ENCODE assay signal across 8 cellular contexts in genomic region chr9:73154760-73155159, GRCh38. TPM values are rescaled to one million over a fixed set of nuclear protein-coding genes. Genes with fewer than 3 reads are reported as not detected.
DNase-seq lines count a peak whose midpoint lies in the region; ATAC-seq and TF ChIP-seq lines count a peak whose summit lies in the region.

No MANE protein-coding gene starts in this region.

- DNase-seq in heart left ventricle (no peak), cardiac septum (ENCODE audit: low spot score) (no peak), hepatocyte (ENCODE audit: low spot score) (no peak), upper lobe of right lung (no peak), AG20443 (ENCODE audit: low spot score) (no peak), GM10248 (ENCODE audit: extremely low spot score) (no peak), COLO829 (ENCODE audit: low spot score) (no peak)
- no peak for DNase-seq in activated T-helper 1 cell treated with anti-CD3 and anti-CD28 coated beads, Interleukin-12 subunit alpha, Interleukin-12 subunit beta, Interleukin-2, Interleukin-4 antibody, amounts not matched to agents 30 ng/mL and 10 ng/mL and 1 ng/mL, durations not matched to agents 14 hours and 24 hours and 36 hours (ENCODE audit: low spot score)

- no peak overlapping the region for H2AFZ ChIP-seq in hepatocyte

- no peaks in the 10 kb centered on the region for H3K9me2 ChIP-seq in hepatocyte (replicated peaks; ENCODE audit: insufficient read depth)

- H3K36me3 ChIP-seq in heart left ventricle (peaks cover 0 to 27% (median 14%) of the 10 kb centered on the region in 9 donors), hepatocyte (replicated peaks; ENCODE audit: insufficient read depth, low read depth) (no peaks in the 10 kb centered on the region), upper lobe of right lung (peaks cover 17% of the 10 kb centered on the region)

- H3K4me2 ChIP-seq in hepatocyte = peak overlapping the region; percentile 64

- no peaks in the 10 kb centered on the region for H3K27me3 ChIP-seq in heart left ventricle
- H3K27me3 ChIP-seq in hepatocyte = no peaks in the 10 kb centered on the region
- no peaks in the 10 kb centered on the region for H3K27me3 ChIP-seq in upper lobe of right lung

- no peaks in the 10 kb centered on the region for H3K27me3 Mint-ChIP-seq in activated T-helper 1 cell treated with anti-CD3 and anti-CD28 coated beads, Interleukin-12 subunit alpha, Interleukin-12 subunit beta, Interleukin-2, Interleukin-4 antibody, amounts not matched to agents 30 ng/mL and 10 ng/mL and 1 ng/mL, durations not matched to agents 14 hours and 24 hours and 36 hours (ENCODE audit: insufficient read depth)

- peak overlapping the region; percentile 85 for H3K4me3 Mint-ChIP-seq in activated T-helper 1 cell treated with anti-CD3 and anti-CD28 coated beads, Interleukin-12 subunit alpha, Interleukin-12 subunit beta, Interleukin-2, Interleukin-4 antibody, amounts not matched to agents 30 ng/mL and 10 ng/mL and 1 ng/mL, durations not matched to agents 14 hours and 24 hours and 36 hours

- peaks cover 37% of the 10 kb centered on the region for H3K79me2 ChIP-seq in hepatocyte

- H3K27ac ChIP-seq in heart left ventricle (peak overlapping the region in 7 of 12 donors; percentile 18 to 89 (median 76)), hepatocyte (no peak overlapping the region), upper lobe of right lung (peak overlapping the region; percentile 90)

- CTCF ChIA-PET in GM10248 (lab: Yijun Ruan, JAX) = interaction anchor here (0.8 to 1.5 kb wide), 6 partner anchors 8 to 47 kb away, joined by 3 to 5 read pairs (median 3); no protein-coding TSS in a partner anchor

- H3K9me3 ChIP-seq in heart left ventricle = no peaks in the 10 kb centered on the region
- no peaks in the 10 kb centered on the region for H3K9me3 ChIP-seq in hepatocyte (ENCODE audit: low read depth)
- no peaks in the 10 kb centered on the region for H3K9me3 ChIP-seq in upper lobe of right lung

- TF ChIP-seq CTCF in heart left ventricle (IDR thresholded peaks at IDR 0.05) = no peak
- TF ChIP-seq CTCF in hepatocyte (IDR thresholded peaks at IDR 0.05; ENCODE audit: poor library complexity) = no peak
- no peak for TF ChIP-seq CTCF in upper lobe of right lung (IDR thresholded peaks at IDR 0.05)
- TF ChIP-seq CTCF in GM10248 (IDR thresholded peaks at IDR 0.05; ENCODE audit: control extremely low read depth, extremely low read depth, low read depth, missing control alignments) = no peak

- peak overlapping the region; percentile 90 for H3K27ac Mint-ChIP-seq in activated T-helper 1 cell treated with anti-CD3 and anti-CD28 coated beads, Interleukin-12 subunit alpha, Interleukin-12 subunit beta, Interleukin-2, Interleukin-4 antibody, amounts not matched to agents 30 ng/mL and 10 ng/mL and 1 ng/mL, durations not matched to agents 14 hours and 24 hours and 36 hours

- ATAC-seq in heart left ventricle = peak in 1 of 4 donors; percentile 27
- peak; percentile 25 for ATAC-seq in upper lobe of right lung

- intact Hi-C loops in heart left ventricle (cut with DNase I) (loop anchor here in 1 of 10 donors (10.0 kb wide), 1 partner anchor 790 kb away; the partner anchor contains the start of gene ZFAND5), cardiac septum (cut with DNase I) (loop anchor here (1.0 kb wide), 1 partner anchor 22 kb away; no protein-coding TSS in a partner anchor), upper lobe of right lung (cut with DNase I) (no loop called here)
- intact Hi-C loops in activated T-helper 1 cell treated with anti-CD3 and anti-CD28 coated beads, Interleukin-12 subunit alpha, Interleukin-12 subunit beta, Interleukin-2, Interleukin-4 antibody, amounts not matched to agents 30 ng/mL and 10 ng/mL and 1 ng/mL, durations not matched to agents 14 hours and 24 hours and 36 hours (cut with micrococcal nuclease) = loop anchor here (1.0 to 10.0 kb wide), 10 partner anchors 38 to 1990 kb away; partner anchors contain the start of genes CARNMT1, CEMIP2, NMRK1 and OSTF1

- H4K20me1 ChIP-seq in hepatocyte (ENCODE audit: insufficient read depth, poor library complexity, severe bottlenecking) = no peaks in the 10 kb centered on the region

- H3K4me1 Mint-ChIP-seq in activated T-helper 1 cell treated with anti-CD3 and anti-CD28 coated beads, Interleukin-12 subunit alpha, Interleukin-12 subunit beta, Interleukin-2, Interleukin-4 antibody, amounts not matched to agents 30 ng/mL and 10 ng/mL and 1 ng/mL, durations not matched to agents 14 hours and 24 hours and 36 hours (ENCODE audit: low read depth) = peaks cover 85% of the 10 kb centered on the region

- H3K36me3 Mint-ChIP-seq in activated T-helper 1 cell treated with anti-CD3 and anti-CD28 coated beads, Interleukin-12 subunit alpha, Interleukin-12 subunit beta, Interleukin-2, Interleukin-4 antibody, amounts not matched to agents 30 ng/mL and 10 ng/mL and 1 ng/mL, durations not matched to agents 14 hours and 24 hours and 36 hours (ENCODE audit: low read depth) = peaks cover 23% of the 10 kb centered on the region

- peaks cover 0 to 70% (median 29%) of the 10 kb centered on the region in 12 donors for H3K4me1 ChIP-seq in heart left ventricle
- peaks cover 10% of the 10 kb centered on the region for H3K4me1 ChIP-seq in hepatocyte (ENCODE audit: insufficient read depth)
- peaks cover 57% of the 10 kb centered on the region for H3K4me1 ChIP-seq in upper lobe of right lung

- TF ChIP-seq POLR2A in heart left ventricle (IDR thresholded peaks at IDR 0.05) = no peak

- H3K4me3 ChIP-seq in heart left ventricle (peak overlapping the region in 9 of 12 donors; percentile 47 to 70 (median 54)), hepatocyte (no peak overlapping the region), upper lobe of right lung (peak overlapping the region; percentile 58)

- WGBS in heart left ventricle, 4 donors = 65 to 84% (median 80%) methylated on average over 2 of the region's 2 CpGs
- 96% methylated on average over 2 of the region's 2 CpGs for WGBS in hepatocyte (ENCODE audit: low lambda C conversion rate, missing lambda C conversion rate)

- no peaks in the 10 kb centered on the region for H3K9me3 Mint-ChIP-seq in activated T-helper 1 cell treated with anti-CD3 and anti-CD28 coated beads, Interleukin-12 subunit alpha, Interleukin-12 subunit beta, Interleukin-2, Interleukin-4 antibody, amounts not matched to agents 30 ng/mL and 10 ng/mL and 1 ng/mL, durations not matched to agents 14 hours and 24 hours and 36 hours

- POLR2A ChIA-PET in GM10248 (lab: Yijun Ruan, JAX) = no interaction called here

RNA-seq across cellular contexts. Expression of gene ANXA1, which starts 3.1 kb away (rescaled TPM):
- total RNA-seq in heart left ventricle (100 to 1,000 TPM in 3 of 9 donors, 10 to 100 TPM in 6; 29.4 to 139 (median 51.1) TPM), cardiac septum (42.7 TPM), hepatocyte (245 and 279 TPM in 2 replicates), upper lobe of right lung (314 TPM)
- polyA plus RNA-seq in heart left ventricle (10 to 100 TPM; 52.7 to 89.9 TPM), hepatocyte (254 and 337 TPM in 2 replicates)
- total RNA-seq in activated T-helper 1 cell treated with anti-CD3 and anti-CD28 coated beads, Interleukin-12 subunit alpha, Interleukin-12 subunit beta, Interleukin-2, Interleukin-4 antibody, amounts not matched to agents 30 ng/mL and 10 ng/mL and 1 ng/mL, durations not matched to agents 14 hours and 24 hours and 36 hours = 35.2 and 37.8 TPM in 2 replicates
